ENCODE assay signal across 8 cellular contexts in the genomic region with DNA sequence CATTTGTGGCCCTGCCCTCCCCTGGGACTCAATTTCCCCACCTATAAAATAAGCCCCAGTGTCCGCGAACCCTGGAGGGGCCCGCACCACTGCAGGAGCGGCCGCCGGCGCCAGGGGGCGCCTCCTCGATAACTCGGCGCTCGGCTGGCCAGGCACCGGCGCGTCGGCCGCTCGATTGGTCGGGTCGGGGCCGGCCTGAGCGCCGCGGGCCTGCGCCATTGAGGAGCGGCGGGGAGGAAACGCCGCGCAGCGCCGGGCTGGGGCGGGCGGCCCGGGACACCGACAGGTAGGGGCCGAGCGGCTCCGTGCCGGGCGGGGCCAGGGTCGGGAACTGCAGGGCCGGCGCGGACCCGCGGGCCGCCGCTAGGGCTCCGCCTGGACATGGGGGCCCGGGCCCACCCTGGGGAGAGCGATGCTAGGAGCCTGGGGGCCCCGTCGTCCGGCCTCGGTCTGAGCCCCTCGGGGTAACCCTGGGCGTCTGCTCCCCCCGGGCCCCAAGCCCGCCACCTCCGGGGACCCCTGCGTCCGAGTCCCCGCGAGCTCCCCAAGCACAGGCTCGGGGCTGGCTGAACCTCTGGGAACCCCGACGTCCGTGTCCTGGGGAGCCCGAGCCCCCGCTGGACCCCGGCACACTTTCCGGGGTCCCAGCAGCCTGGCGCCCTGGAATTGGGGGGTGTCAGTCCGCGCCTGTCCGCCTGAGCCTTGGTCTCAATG. TPM values are rescaled to one million over a fixed set of nuclear protein-coding genes. Genes with fewer than 3 reads are reported as not detected.
A peak's percentile ranks its signal among the peaks of the same experiment; 100 is the strongest.
DNase-seq lines count a peak whose midpoint lies in the region; ATAC-seq, FAIRE-seq and TF ChIP-seq lines count a peak whose summit lies in the region.

A gene with protein sequence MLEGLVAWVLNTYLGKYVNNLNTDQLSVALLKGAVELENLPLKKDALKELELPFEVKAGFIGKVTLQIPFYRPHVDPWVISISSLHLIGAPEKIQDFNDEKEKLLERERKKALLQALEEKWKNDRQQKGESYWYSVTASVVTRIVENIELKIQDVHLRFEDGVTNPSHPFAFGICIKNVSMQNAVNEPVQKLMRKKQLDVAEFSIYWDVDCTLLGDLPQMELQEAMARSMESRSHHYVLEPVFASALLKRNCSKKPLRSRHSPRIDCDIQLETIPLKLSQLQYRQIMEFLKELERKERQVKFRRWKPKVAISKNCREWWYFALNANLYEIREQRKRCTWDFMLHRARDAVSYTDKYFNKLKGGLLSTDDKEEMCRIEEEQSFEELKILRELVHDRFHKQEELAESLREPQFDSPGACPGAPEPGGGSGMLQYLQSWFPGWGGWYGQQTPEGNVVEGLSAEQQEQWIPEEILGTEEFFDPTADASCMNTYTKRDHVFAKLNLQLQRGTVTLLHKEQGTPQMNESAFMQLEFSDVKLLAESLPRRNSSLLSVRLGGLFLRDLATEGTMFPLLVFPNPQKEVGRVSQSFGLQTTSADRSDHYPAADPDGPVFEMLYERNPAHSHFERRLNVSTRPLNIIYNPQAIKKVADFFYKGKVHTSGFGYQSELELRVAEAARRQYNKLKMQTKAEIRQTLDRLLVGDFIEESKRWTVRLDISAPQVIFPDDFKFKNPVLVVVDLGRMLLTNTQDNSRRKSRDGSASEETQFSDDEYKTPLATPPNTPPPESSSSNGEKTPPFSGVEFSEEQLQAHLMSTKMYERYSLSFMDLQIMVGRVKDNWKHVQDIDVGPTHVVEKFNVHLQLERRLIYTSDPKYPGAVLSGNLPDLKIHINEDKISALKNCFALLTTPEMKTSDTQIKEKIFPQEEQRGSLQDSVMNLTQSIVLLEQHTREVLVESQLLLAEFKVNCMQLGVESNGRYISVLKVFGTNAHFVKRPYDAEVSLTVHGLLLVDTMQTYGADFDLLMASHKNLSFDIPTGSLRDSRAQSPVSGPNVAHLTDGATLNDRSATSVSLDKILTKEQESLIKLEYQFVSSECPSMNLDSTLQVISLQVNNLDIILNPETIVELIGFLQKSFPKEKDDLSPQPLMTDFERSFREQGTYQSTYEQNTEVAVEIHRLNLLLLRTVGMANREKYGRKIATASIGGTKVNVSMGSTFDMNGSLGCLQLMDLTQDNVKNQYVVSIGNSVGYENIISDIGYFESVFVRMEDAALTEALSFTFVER (N-terminal part only) (plus strand): TSS at position 196 of the 714 bp plus-strand sequence. CDS start 4,237 bp downstream, outside the sequence.

- peak; percentile 44; the same call in 1 of the 2 replicates for TF ChIP-seq POLR2A in H54 (IDR thresholded peaks at IDR 0.05; ENCODE audit: low read depth, low read length)

- H3K9me3 Mint-ChIP-seq in T-helper 2 cell treated with Interferon-gamma antibody and Interleukin-4, amounts not matched to agents 5 μg/mL and 100 μg/mL, for 36 hours: no peaks in the 10 kb centered on the region

- H3K27me3 ChIP-seq in ascending aorta (no peaks in the 10 kb centered on the region), aorta (ENCODE audit: control insufficient read depth in 1 of 2, insufficient read depth in 2 of 2, low read length in 1 of 2) (no peaks in the 10 kb centered on the region)

- peak within 1 kb of the TSS; percentile 80 to 89 for H3K27ac ChIP-seq in ascending aorta
- H3K27ac ChIP-seq in aorta (ENCODE audit: low read depth in 1 of 2, low read length in 2 of 2): peak within 1 kb of the TSS; percentile 10 to 39

- 1% methylated on average over 47 to 77 of the region's 77 CpGs for WGBS in aorta, 2 donors

- H3K4me1 ChIP-seq in ascending aorta (peaks cover 4 to 10% of the 10 kb centered on the region in 2 donors), aorta (ENCODE audit: control insufficient read depth in 1 of 2, insufficient read depth in 2 of 2, low read length in 2 of 2) (no peaks in the 10 kb centered on the region)

- H3K36me3 ChIP-seq in ascending aorta (peaks cover 0 to 7% of the 10 kb centered on the region in 2 donors), aorta (ENCODE audit: control insufficient read depth in 1 of 2, insufficient read depth in 2 of 2, low read length in 1 of 2) (no peaks in the 10 kb centered on the region)

- DNase-seq in GM04504 (ENCODE audit: low read depth): peak; percentile 60
- peak; percentile 71 for DNase-seq in H54 (ENCODE audit: insufficient read length, low spot score)
- DNase-seq in MV-4-11 (lab: John Stamatoyannopoulos, UW): peak; percentile 62
- DNase-seq in T-helper 2 cell treated with Interferon-gamma antibody and Interleukin-4, amounts not matched to agents 5 μg/mL and 100 μg/mL, for 36 hours (ENCODE audit: low spot score): peak; percentile 81
- DNase-seq in ascending aorta (ENCODE audit: low spot score in 2 of 2): peak in 1 of 2 donors; percentile 90
- peak; percentile 84 for DNase-seq in hepatic stellate cell (ENCODE audit: low spot score)
- DNase-seq in renal cortical epithelial cell (ENCODE audit: low read depth): peak; percentile 22
- DNase-seq in aorta: peak; percentile 90 to 96

- H3K9me3 ChIP-seq in ascending aorta (no peaks in the 10 kb centered on the region), aorta (ENCODE audit: control insufficient read depth, low read length) (no peaks in the 10 kb centered on the region)

- intact Hi-C loops in ascending aorta (cut with DNase I): loop anchor here (5.0 kb wide), 1 partner anchor 427 kb away; no protein-coding TSS in a partner anchor
- intact Hi-C loops in aorta (cut with DNase I): no loop called here

- ATAC-seq in aorta (ENCODE audit: low FRiP score): peak; percentile 96

- peaks cover 6% of the 10 kb centered on the region for H3K27me3 Mint-ChIP-seq in T-helper 2 cell treated with Interferon-gamma antibody and Interleukin-4, amounts not matched to agents 5 μg/mL and 100 μg/mL, for 36 hours (ENCODE audit: low read depth)

- H3K4me3 Mint-ChIP-seq in T-helper 2 cell treated with Interferon-gamma antibody and Interleukin-4, amounts not matched to agents 5 μg/mL and 100 μg/mL, for 36 hours: peak within 1 kb of the TSS; percentile 86

- peak within 1 kb of the TSS; percentile 65 for H3K27ac Mint-ChIP-seq in T-helper 2 cell treated with Interferon-gamma antibody and Interleukin-4, amounts not matched to agents 5 μg/mL and 100 μg/mL, for 36 hours

- peak; percentile 78 to 98 (median 91) for TF ChIP-seq CTCF in ascending aorta (IDR thresholded peaks at IDR 0.05)

- H3K4me3 ChIP-seq in ascending aorta (peak within 1 kb of the TSS; percentile 95 to 99), aorta (ENCODE audit: low read length in 2 of 2) (peak within 1 kb of the TSS; percentile 88 to 94)

- peaks cover 3% of the 10 kb centered on the region for H3K36me3 Mint-ChIP-seq in T-helper 2 cell treated with Interferon-gamma antibody and Interleukin-4, amounts not matched to agents 5 μg/mL and 100 μg/mL, for 36 hours (ENCODE audit: low read depth)

- no peak for FAIRE-seq in H54 (lab: Jason Lieb, UNC)

- peaks cover 9% of the 10 kb centered on the region for H3K4me1 Mint-ChIP-seq in T-helper 2 cell treated with Interferon-gamma antibody and Interleukin-4, amounts not matched to agents 5 μg/mL and 100 μg/mL, for 36 hours (ENCODE audit: low read depth)

RNA-seq across cellular contexts. Expression of the gene that starts here (rescaled TPM):
- 28.3 TPM for total RNA-seq in ascending aorta
- 20.0 and 74.1 TPM in 2 replicates for total RNA-seq in renal cortical epithelial cell
- 100 to 1,000 TPM in 1 of 2 donors, 10 to 100 TPM in 1; 94.2 to 134 TPM for total RNA-seq in aorta
- polyA plus RNA-seq in aorta: 10 to 100 TPM; 15.8 to 23.6 TPM
